Comparison of ENCODE assay signal across 1 cellular context in the genomic region with DNA sequence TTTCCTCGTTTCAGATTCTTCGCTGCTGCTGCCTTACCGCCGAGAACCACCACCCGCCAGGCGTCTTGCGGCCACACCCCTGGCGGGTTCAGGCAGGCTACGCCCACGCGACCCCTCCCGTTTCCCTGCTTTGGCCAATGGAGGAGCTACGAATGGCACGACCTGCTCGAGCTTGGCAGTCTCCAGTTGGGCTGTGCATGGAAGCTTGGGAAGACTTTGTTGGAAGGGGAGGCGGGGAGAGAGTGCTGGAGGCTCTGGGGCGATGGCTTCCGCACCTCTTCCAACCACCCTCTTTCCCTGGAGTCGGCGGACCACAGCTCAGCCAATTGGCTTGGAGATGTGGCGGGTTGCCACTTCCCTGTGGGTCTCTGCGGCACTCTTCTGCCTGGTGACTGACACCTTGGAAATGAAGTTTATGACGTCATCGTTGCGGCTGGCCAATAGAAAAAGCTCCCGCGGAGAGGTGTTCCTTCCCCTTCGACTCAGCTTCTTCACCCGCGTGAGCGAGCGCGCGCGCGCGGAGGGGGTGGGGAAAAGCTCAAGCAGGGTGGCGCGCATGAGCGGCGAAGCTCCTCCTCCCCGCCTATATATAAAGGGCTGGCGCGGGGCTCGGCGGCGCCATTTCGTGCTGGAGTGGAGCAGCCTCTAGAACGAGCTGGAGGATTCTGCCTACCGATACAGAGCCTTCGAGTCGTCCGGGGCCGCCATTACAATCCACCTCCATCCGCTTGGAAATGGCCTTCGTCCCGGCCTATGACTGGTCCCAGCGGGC.
TF ChIP-seq lines count a peak whose summit lies in the region.

No MANE protein-coding gene starts in this region.

TF ChIP-seq in HepG2, 621 proteins besides CTCF, POLR2A, EP300 and RAD21 (continued from another document and continues in another):
- TF ChIP-seq ZNF646 (CRISPR knock-in tag; IDR thresholded peaks at IDR 0.05): no peak
- no peak for TF ChIP-seq RORA (CRISPR knock-in tag; IDR thresholded peaks at IDR 0.05)
- TF ChIP-seq MAZ (IDR thresholded peaks at IDR 0.05; ENCODE audit: borderline replicate concordance, low read depth, low read length): peak; percentile 82
- peak; percentile 77; the same call in 1 of the 2 replicates for TF ChIP-seq MAZ (CRISPR knock-in tag; IDR thresholded peaks at IDR 0.05; ENCODE audit: low read depth)
- no peak; the same call in 1 of the 2 replicates for TF ChIP-seq MYNN (CRISPR knock-in tag; IDR thresholded peaks at IDR 0.05; ENCODE audit: low read depth)
- TF ChIP-seq NBN (conservative IDR thresholded peaks at IDR 0.05): no peak
- peak; percentile 45; the same call in 1 of the 2 replicates for TF ChIP-seq SIX4 (CRISPR knock-in tag; IDR thresholded peaks at IDR 0.05)
- TF ChIP-seq ATF3 (CRISPR knock-in tag; IDR thresholded peaks at IDR 0.05): peak; percentile 72
- TF ChIP-seq ZNF350 (CRISPR knock-in tag; IDR thresholded peaks at IDR 0.05; ENCODE audit: borderline replicate concordance, low read depth): peak; percentile 74; the same call in 1 of the 2 replicates
- peak; percentile 67; the same call in 1 of the 2 replicates for TF ChIP-seq SIN3B (IDR thresholded peaks at IDR 0.05; ENCODE audit: low read length)
- no peak for TF ChIP-seq ZNF446 (CRISPR knock-in tag; IDR thresholded peaks at IDR 0.05)
- peak; percentile 51; the same call in 1 of the 2 replicates for TF ChIP-seq TBX2 (CRISPR knock-in tag; IDR thresholded peaks at IDR 0.05; ENCODE audit: borderline replicate concordance)
- TF ChIP-seq SP5 (CRISPR knock-in tag; IDR thresholded peaks at IDR 0.05; ENCODE audit: borderline replicate concordance, low read depth): peak; percentile 6; the same call in 1 of the 2 replicates
- TF ChIP-seq, protein P1, sequence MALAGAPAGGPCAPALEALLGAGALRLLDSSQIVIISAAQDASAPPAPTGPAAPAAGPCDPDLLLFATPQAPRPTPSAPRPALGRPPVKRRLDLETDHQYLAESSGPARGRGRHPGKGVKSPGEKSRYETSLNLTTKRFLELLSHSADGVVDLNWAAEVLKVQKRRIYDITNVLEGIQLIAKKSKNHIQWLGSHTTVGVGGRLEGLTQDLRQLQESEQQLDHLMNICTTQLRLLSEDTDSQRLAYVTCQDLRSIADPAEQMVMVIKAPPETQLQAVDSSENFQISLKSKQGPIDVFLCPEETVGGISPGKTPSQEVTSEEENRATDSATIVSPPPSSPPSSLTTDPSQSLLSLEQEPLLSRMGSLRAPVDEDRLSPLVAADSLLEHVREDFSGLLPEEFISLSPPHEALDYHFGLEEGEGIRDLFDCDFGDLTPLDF (CRISPR knock-in tag; IDR thresholded peaks at IDR 0.05): peak; percentile 91
- TF ChIP-seq ZNF747 (CRISPR knock-in tag; IDR thresholded peaks at IDR 0.05; ENCODE audit: borderline replicate concordance): 0 out of 2 replicates have a peak, but pooled peaks have one; percentile 15
- peak; percentile 94 for TF ChIP-seq CREM (IDR thresholded peaks at IDR 0.05)
- 0 out of 2 replicates have a peak, but pooled peaks have one; percentile 25 for TF ChIP-seq CREM (CRISPR knock-in tag; IDR thresholded peaks at IDR 0.05)
- peak; percentile 52; the same call in 1 of the 2 replicates for TF ChIP-seq SMYD3 (CRISPR knock-in tag; IDR thresholded peaks at IDR 0.05)
- TF ChIP-seq ONECUT2 (CRISPR knock-in tag; IDR thresholded peaks at IDR 0.05): peak; percentile 3; the same call in 1 of the 2 replicates
- TF ChIP-seq ARNT2 (CRISPR knock-in tag; IDR thresholded peaks at IDR 0.05; ENCODE audit: low read depth): peak; percentile 66
- TF ChIP-seq NFATC3 (CRISPR knock-in tag; IDR thresholded peaks at IDR 0.05): peak; percentile 83; the same call in 1 of the 2 replicates
- TF ChIP-seq, protein P2, sequence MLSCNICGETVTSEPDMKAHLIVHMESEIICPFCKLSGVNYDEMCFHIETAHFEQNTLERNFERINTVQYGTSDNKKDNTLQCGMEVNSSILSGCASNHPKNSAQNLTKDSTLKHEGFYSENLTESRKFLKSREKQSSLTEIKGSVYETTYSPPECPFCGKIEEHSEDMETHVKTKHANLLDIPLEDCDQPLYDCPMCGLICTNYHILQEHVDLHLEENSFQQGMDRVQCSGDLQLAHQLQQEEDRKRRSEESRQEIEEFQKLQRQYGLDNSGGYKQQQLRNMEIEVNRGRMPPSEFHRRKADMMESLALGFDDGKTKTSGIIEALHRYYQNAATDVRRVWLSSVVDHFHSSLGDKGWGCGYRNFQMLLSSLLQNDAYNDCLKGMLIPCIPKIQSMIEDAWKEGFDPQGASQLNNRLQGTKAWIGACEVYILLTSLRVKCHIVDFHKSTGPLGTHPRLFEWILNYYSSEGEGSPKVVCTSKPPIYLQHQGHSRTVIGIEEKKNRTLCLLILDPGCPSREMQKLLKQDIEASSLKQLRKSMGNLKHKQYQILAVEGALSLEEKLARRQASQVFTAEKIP (CRISPR knock-in tag; IDR thresholded peaks at IDR 0.05; ENCODE audit: borderline replicate concordance): no peak
- no peak for TF ChIP-seq TRIM22 (IDR thresholded peaks at IDR 0.05)
- TF ChIP-seq ZNF512B (CRISPR knock-in tag; IDR thresholded peaks at IDR 0.05; ENCODE audit: borderline replicate concordance): no peak
- peak; percentile 6; the same call in 1 of the 2 replicates for TF ChIP-seq CAMTA2 (CRISPR knock-in tag; IDR thresholded peaks at IDR 0.05; ENCODE audit: borderline replicate concordance)
- peak; percentile 63 for TF ChIP-seq IRX3 (CRISPR knock-in tag; IDR thresholded peaks at IDR 0.05; ENCODE audit: borderline replicate concordance, low read depth)
- no peak; the same call in 1 of the 2 replicates for TF ChIP-seq BHLHE40 (IDR thresholded peaks at IDR 0.05; ENCODE audit: low read length)
- 0 out of 2 replicates have a peak, but pooled peaks have one; percentile 60 for TF ChIP-seq ZNF260 (CRISPR knock-in tag; IDR thresholded peaks at IDR 0.05; ENCODE audit: borderline replicate concordance, low read depth)
- no peak for TF ChIP-seq SOX6 (IDR thresholded peaks at IDR 0.05)
- TF ChIP-seq SOX6 (CRISPR knock-in tag; IDR thresholded peaks at IDR 0.05): peak; percentile 66
- TF ChIP-seq SP4 (CRISPR knock-in tag; IDR thresholded peaks at IDR 0.05): peak; percentile 45
- TF ChIP-seq YY1 (IDR thresholded peaks at IDR 0.05; ENCODE audit: insufficient read depth, insufficient replicate concordance, low read depth, low read length): peak; percentile 93
- peak; percentile 99 for TF ChIP-seq RBM39 (IDR thresholded peaks at IDR 0.05; ENCODE audit: low read depth, low read length, poor library complexity, severe bottlenecking)
- TF ChIP-seq ZNF121 (CRISPR knock-in tag; IDR thresholded peaks at IDR 0.05): peak; percentile 25; the same call in 1 of the 2 replicates
- TF ChIP-seq TFAP4 (IDR thresholded peaks at IDR 0.05; ENCODE audit: borderline replicate concordance, low read depth): peak; percentile 10; the same call in 1 of the 2 replicates
- TF ChIP-seq ZNF274 (CRISPR knock-in tag; IDR thresholded peaks at IDR 0.05): peak; percentile 64; the same call in 1 of the 2 replicates
- peak; percentile 74 for TF ChIP-seq ZNF232 (CRISPR knock-in tag; IDR thresholded peaks at IDR 0.05; ENCODE audit: borderline replicate concordance)
- no peak for TF ChIP-seq ZNF891 (CRISPR knock-in tag; IDR thresholded peaks at IDR 0.05)
- TF ChIP-seq ZNF337 (CRISPR knock-in tag; IDR thresholded peaks at IDR 0.05; ENCODE audit: borderline replicate concordance, low read depth): no peak
- TF ChIP-seq, protein P3, sequence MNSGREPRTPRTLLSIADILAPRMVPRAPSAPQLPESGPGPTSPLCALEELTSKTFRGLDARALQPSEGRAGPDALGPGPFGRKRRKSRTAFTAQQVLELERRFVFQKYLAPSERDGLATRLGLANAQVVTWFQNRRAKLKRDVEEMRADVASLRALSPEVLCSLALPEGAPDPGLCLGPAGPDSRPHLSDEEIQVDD (CRISPR knock-in tag; IDR thresholded peaks at IDR 0.05; ENCODE audit: borderline replicate concordance): no peak
- TF ChIP-seq PAF1 (CRISPR knock-in tag; IDR thresholded peaks at IDR 0.05): peak; percentile 21; the same call in 1 of the 2 replicates
- TF ChIP-seq HOXA9 (CRISPR knock-in tag; IDR thresholded peaks at IDR 0.05; ENCODE audit: borderline replicate concordance): 0 out of 2 replicates have a peak, but pooled peaks have one; percentile 28
- TF ChIP-seq TEF (CRISPR knock-in tag; IDR thresholded peaks at IDR 0.05): no peak; the same call in 1 of the 2 replicates
- no peak for TF ChIP-seq ZNF850 (CRISPR knock-in tag; conservative IDR thresholded peaks at IDR 0.05)
- no peak for TF ChIP-seq ZNF251 (CRISPR knock-in tag; IDR thresholded peaks at IDR 0.05)
- TF ChIP-seq MTF2 (CRISPR knock-in tag; IDR thresholded peaks at IDR 0.05; ENCODE audit: borderline replicate concordance): no peak
